ENCODE assay signal across 22 cellular contexts in genomic region chr20:1950836-1951235, GRCh38. TPM values are rescaled to one million over a fixed set of nuclear protein-coding genes. Genes with fewer than 3 reads are reported as not detected.
A peak's percentile ranks its signal among the peaks of the same experiment; 100 is the strongest.
DNase-seq lines count a peak whose midpoint lies in the region; ATAC-seq, FAIRE-seq and TF ChIP-seq lines count a peak whose summit lies in the region.
"Had no signal": no experiment of that assay in that cellular context is flagged by ENCODE, and none has a peak within 500 bp of the region (broad histone marks: within the 10 kb centered on the region; RNA-seq: fewer than 3 reads in every experiment).

No MANE protein-coding gene starts in this region.

- TF ChIP-seq RAD21 in K562 (CRISPR knock-in tag; conservative IDR thresholded peaks at IDR 0.05 in 1 of 2, IDR thresholded peaks at IDR 0.05 in 1 of 2) = no peak

- peaks cover 71% of the 10 kb centered on the region for H3K4me1 Mint-ChIP-seq in GM23338

- H3K9ac ChIP-seq in K562 (ENCODE audit: insufficient read depth in 1 of 2, low read depth in 2 of 2, low read length in 2 of 2) = no peak overlapping the region

- FAIRE-seq in K562 (lab: Jason Lieb, UNC) = no peak
- FAIRE-seq: G401.6, GM12892, GM19239, RCC 7860 had no signal

- intact Hi-C loops in K562 (cut with micrococcal nuclease) = no loop called here
- intact Hi-C loops in sciatic nerve (cut with DNase I) = no loop called here

- H3K4me2 ChIP-seq in GM23338 = no peak overlapping the region
- no peak overlapping the region for H3K4me2 ChIP-seq in K562 (ENCODE audit: insufficient read depth, low read length)

- H3K27ac Mint-ChIP-seq in GM23338 = no peak overlapping the region
- H3K27ac Mint-ChIP-seq: CD4-positive, alpha-beta memory T cell had no signal

- H2AFZ ChIP-seq in GM23338 (no peak overlapping the region), K562 (ENCODE audit: low read depth, low read length) (no peak overlapping the region)

- TF ChIP-seq POLR2A in K562 (conservative IDR thresholded peaks at IDR 0.05) = no peak

- H3K27me3 Mint-ChIP-seq in GM23338 (ENCODE audit: insufficient read depth, low read depth, poor library complexity) = peaks cover 23% of the 10 kb centered on the region

- no TSS peak for BruUV-seq in K562 (replicated peaks; lab: Mats Ljungman, UMichigan)

- H3K4me3 ChIP-seq in GM23338 (no peak overlapping the region), K562 (no peak overlapping the region)

- no peak for TF ChIP-seq CTCF in GM23338 (conservative IDR thresholded peaks at IDR 0.05; ENCODE audit: low read depth in 2 of 2)
- no peak for TF ChIP-seq CTCF in K562 (IDR thresholded peaks at IDR 0.05 in 2 of 3, conservative IDR thresholded peaks at IDR 0.05 in 1 of 3; ENCODE audit: insufficient read depth in 2 of 3, low read depth in 1 of 3, low read length in 3 of 3)

- H3K4me3 Mint-ChIP-seq in GM23338 = no peak overlapping the region; the same call in 2 of the 3 replicates
- H3K4me3 Mint-ChIP-seq: CD4-positive, alpha-beta memory T cell had no signal

- H3K36me3 ChIP-seq in GM23338 (ENCODE audit: insufficient read depth) = no peaks in the 10 kb centered on the region
- H3K36me3 ChIP-seq in K562 (ENCODE audit: control insufficient read depth, insufficient read depth, low read length) = no peaks in the 10 kb centered on the region

- H3K9me3 Mint-ChIP-seq in GM23338 = no peaks in the 10 kb centered on the region
- H3K9me3 Mint-ChIP-seq: CD4-positive, alpha-beta memory T cell had no signal

- POLR2A ChIA-PET in K562 (lab: Yijun Ruan, JAX) = no interaction called here

- CTCF ChIA-PET in K562 (lab: Yijun Ruan, JAX; ENCODE audit: low intra/inter-chr PET ratio) = no interaction called here

- H3K27ac ChIP-seq in GM23338 (ENCODE audit: low read depth) (no peak overlapping the region), K562 (ENCODE audit: extremely low read depth, low read depth, low read length) (no peak overlapping the region)

- ATAC-seq in GM23338 (peak; percentile 11), K562 (no peak), sciatic nerve (no peak), GM18511 (IDR thresholded peaks at IDR 0.05; ENCODE audit: unreplicated experiment) (no peak)

- no peaks in the 10 kb centered on the region for H3K9me2 ChIP-seq in GM23338 (ENCODE audit: insufficient read depth)

- H3K79me2 ChIP-seq in GM23338 (replicated peaks; ENCODE audit: insufficient read depth) (no peaks in the 10 kb centered on the region), K562 (ENCODE audit: control insufficient read depth, insufficient read depth, low read length) (no peaks in the 10 kb centered on the region)

- H3K27me3 ChIP-seq in GM23338 (ENCODE audit: insufficient read depth) = peaks cover 22% of the 10 kb centered on the region
- peaks cover 0 to 14% of the 10 kb centered on the region in 2 experiments; a peak in 4 of 5 replicates for H3K27me3 ChIP-seq in K562 (ENCODE audit: control insufficient read depth in 2 of 2, insufficient read depth in 2 of 2, low read length in 2 of 2)

- no peak for TF ChIP-seq EP300 in K562 (IDR thresholded peaks at IDR 0.05; ENCODE audit: low read length)

- 0% methylated on average over 7 of the region's 7 CpGs for WGBS in K562 (ENCODE audit: insufficient coverage, low coverage, missing lambda C conversion rate)

- H3F3A ChIP-seq in GM23338 (replicated peaks; ENCODE audit: low read depth) = peaks cover 10% of the 10 kb centered on the region; the same call in 1 of the 2 replicates

- in situ Hi-C loops in K562 (cut with MboI) = no loop called here

- H3K4me1 ChIP-seq in GM23338 (ENCODE audit: insufficient read depth) (peaks cover 41% of the 10 kb centered on the region), K562 (replicated peaks in 1 of 2; ENCODE audit: control insufficient read depth in 2 of 2, insufficient read depth in 2 of 2, low read length in 2 of 2) (no peaks in the 10 kb centered on the region)

- H3K9me3 ChIP-seq in K562 (replicated peaks; ENCODE audit: control insufficient read depth, insufficient read depth, low read depth, low read length) = no peaks in the 10 kb centered on the region

- H3K36me3 Mint-ChIP-seq in GM23338 (ENCODE audit: low read depth) = no peaks in the 10 kb centered on the region
- H3K36me3 Mint-ChIP-seq: CD4-positive, alpha-beta memory T cell had no signal

- DNase-seq in GM23338 (ENCODE audit: low spot score) (peak; percentile 56), K562 (ENCODE audit: extremely low read depth in 1 of 4, low spot score in 3 of 4) (no peak), islet precursor cell (peak; percentile 35), sciatic nerve (ENCODE audit: low spot score) (peak; percentile 35), nucleus accumbens (lab: John Stamatoyannopoulos, UW) (no peak), NCI-H446 (lab: John Stamatoyannopoulos, UW) (no peak), NCI-H2227 treated with DMSO at 0.1 percent for 48 hours (lab: John Stamatoyannopoulos, UW) (no peak)
- DNase-seq: AML-193; CD4-positive, alpha-beta memory T cell; DMS79 treated with DMSO at 0.1 percent for 48 hours; Karpas-422; MM.1S; NCI-H1105 treated with DMSO at 0.1 percent for 48 hours; NCI-H1930; NCI-H2171 treated with DMSO at 0.1 percent for 48 hours; NCI-H510A treated with DMSO at 0.1 percent for 48 hours; SIG-M5 had no signal

- H4K20me1 ChIP-seq in GM23338 (replicated peaks; ENCODE audit: insufficient read depth) = no peaks in the 10 kb centered on the region
- H4K20me1 ChIP-seq in K562 (replicated peaks; ENCODE audit: control insufficient read depth, insufficient read depth, low read length) = no peaks in the 10 kb centered on the region

- no peaks in the 10 kb centered on the region for H3K9me1 ChIP-seq in K562 (ENCODE audit: control insufficient read depth, insufficient read depth, low read length)

TF ChIP-seq in GM23338, 12 proteins besides CTCF, POLR2A, EP300 and RAD21 (continues in another document):
- TF ChIP-seq EZH2phosphoT487 (IDR thresholded peaks at IDR 0.05; ENCODE audit: unreplicated experiment) = no peak

TF ChIP-seq in K562, 482 proteins besides CTCF, POLR2A, EP300 and RAD21:
- TF ChIP-seq RFX1 (IDR thresholded peaks at IDR 0.05) (peak; percentile 71), ZBTB2 (IDR thresholded peaks at IDR 0.05) (no peak)

RNA-seq across cellular contexts. Expression of gene PDYN, which starts 43.0 kb away (rescaled TPM):
- 0.24 and 0.47 TPM in 2 replicates for total RNA-seq in GM23338 (2014; rRNA removed; shearing (Covaris generic))
- polyA plus RNA-seq in GM23338 (2016; fragmentation: Nextera tagmentation; extraction: Ambion mirVana) = 0.21 and 0.33 TPM in 2 replicates
- total RNA-seq in K562 (2011; cell fraction: chromatin; rRNA removed; ENCODE audit: low replicate concordance) = not detected in 2 replicates
- not detected in 2 replicates for total RNA-seq in K562 (2011; cell fraction: nucleolus; rRNA removed)
- total RNA-seq in K562 (2011; cell fraction: nucleoplasm; rRNA removed) = not detected in 2 replicates
- not detected in 2 replicates for total RNA-seq in K562 (2014; rRNA removed)
- not detected in 2 replicates for total RNA-seq in K562 (2014; rRNA removed; fragmentation: Illumina TruSeq; extraction: Trizol)
- not detected in 2 replicates for total RNA-seq in K562 (2015; rRNA removed; fragmentation: Illumina TruSeq; extraction: Trizol)
- total RNA-seq in K562 (2021) = not detected in 2 replicates
- polyA plus RNA-seq in K562 (2011; rRNA removed) = not detected in 2 replicates
- not detected in 2 replicates for polyA plus RNA-seq in K562 (2011; cell fraction: cytosol; rRNA removed)
- polyA plus RNA-seq in K562 (2011; cell fraction: nucleus; rRNA removed) = not detected in 2 replicates
- not detected in 2 replicates for polyA plus RNA-seq in K562 (2012)
- not detected in 2 replicates for polyA plus RNA-seq in K562 (2014; fragmentation: Illumina TruSeq; extraction: Trizol)
- not detected for polyA plus RNA-seq in K562 (2014; fragmentation: Nextera tagmentation; extraction: Ambion mirVana)
- polyA plus RNA-seq in K562 (2014; rRNA removed) = not detected in 2 replicates
- polyA minus RNA-seq in K562 (2011; rRNA and poly(A)+ RNA removed) = not detected in 2 replicates
- not detected in 2 replicates for polyA minus RNA-seq in K562 (2011; cell fraction: cytosol; rRNA and poly(A)+ RNA removed)
- polyA minus RNA-seq in K562 (2011; cell fraction: nucleus; rRNA and poly(A)+ RNA removed) = not detected in 2 replicates
- total RNA-seq in sciatic nerve = not detected
- total RNA-seq: CD4-positive, alpha-beta memory T cell had no signal
- polyA plus RNA-seq: CD4-positive, alpha-beta memory T cell had no signal

RNA-seq across cellular contexts. Expression of gene SIRPA, which starts 55.6 kb away (rescaled TPM):
- 2.9 and 4.2 TPM in 2 replicates for total RNA-seq in GM23338 (2014; rRNA removed; shearing (Covaris generic))
- polyA plus RNA-seq in GM23338 (2016; fragmentation: Nextera tagmentation; extraction: Ambion mirVana) (1.2 and 1.5 TPM in 2 replicates), K562 (2011; rRNA removed) (0.08 and 4.4 TPM in 2 replicates), K562 (2014; fragmentation: Illumina TruSeq; extraction: Trizol) (0.25 and 0.28 TPM in 2 replicates), K562 (2014; fragmentation: Nextera tagmentation; extraction: Ambion mirVana) (under 1 TPM in 1 of 2 experiments, not detected in 1; 0.01 TPM), K562 (2014; rRNA removed) (0.08 and 0.09 TPM in 2 replicates)
- 0.25 TPM in 1 of 2 replicates, not detected in the other for total RNA-seq in K562 (2011; cell fraction: chromatin; rRNA removed; ENCODE audit: low replicate concordance)
- total RNA-seq in K562 (2011; cell fraction: nucleolus; rRNA removed) = 0.17 TPM in 1 of 2 replicates, not detected in the other
- 0.15 and 0.23 TPM in 2 replicates for total RNA-seq in K562 (2011; cell fraction: nucleoplasm; rRNA removed)
- total RNA-seq in K562 (2014; rRNA removed) (0.04 TPM in 1 of 2 replicates, not detected in the other), K562 (2014; rRNA removed; fragmentation: Illumina TruSeq; extraction: Trizol) (0.10 and 0.11 TPM in 2 replicates), K562 (2015; rRNA removed; fragmentation: Illumina TruSeq; extraction: Trizol) (0.23 and 0.25 TPM in 2 replicates), K562 (2021) (0.40 and 0.56 TPM in 2 replicates), sciatic nerve (55.5 TPM)
- polyA plus RNA-seq in K562 (2011; cell fraction: cytosol; rRNA removed) = 0.18 and 3.1 TPM in 2 replicates
- 0.30 and 7.5 TPM in 2 replicates for polyA plus RNA-seq in K562 (2011; cell fraction: nucleus; rRNA removed)
- 0.20 and 0.35 TPM in 2 replicates for polyA plus RNA-seq in K562 (2012)
- 2.1 TPM in 1 of 2 replicates, not detected in the other for polyA minus RNA-seq in K562 (2011; rRNA and poly(A)+ RNA removed)
- 4.7 TPM in 1 of 2 replicates, not detected in the other for polyA minus RNA-seq in K562 (2011; cell fraction: cytosol; rRNA and poly(A)+ RNA removed)
- 0.13 and 3.8 TPM in 2 replicates for polyA minus RNA-seq in K562 (2011; cell fraction: nucleus; rRNA and poly(A)+ RNA removed)
- polyA plus RNA-seq: CD4-positive, alpha-beta memory T cell had no signal

Comparison
In these comparisons a context has a peak if more than half of its experiments do, and no peak if none do; other contexts are left out.
1. DNase-seq: peak in GM23338 (single experiment), islet precursor cell (single experiment) and sciatic nerve (single experiment); none in K562 (0 of 4), nucleus accumbens (0 of 56), NCI-H446 (0 of 2) and NCI-H2227 treated with DMSO at 0.1 percent for 48 hours (single experiment).
2. RNA of gene SIRPA, which starts 55.6 kb away (total RNA-seq): 55.5 TPM in sciatic nerve (single experiment); 2.9 to 4.2 TPM in GM23338 and 0.04 to 0.56 TPM in K562; every median in the first group is over 10 times any median in the second.